Comparison of ENCODE assay signal across 1 cellular context in genomic region chrX:34406580-34406979, GRCh38.
TF ChIP-seq lines count a peak whose summit lies in the region.

No MANE protein-coding gene starts in this region.

TF ChIP-seq in HEK293, 187 proteins besides CTCF, POLR2A, EP300 and RAD21 (continued from another document and continues in another):
- TF ChIP-seq ELK4 (IDR thresholded peaks at IDR 0.05; ENCODE audit: borderline replicate concordance, low read depth, low read length): no peak
- 0 out of 2 replicates have a peak, but pooled peaks have one; percentile 54 for TF ChIP-seq ZNF140 (tag by site-specific recombination; IDR thresholded peaks at IDR 0.05)
- TF ChIP-seq PRDM6 (tag by site-specific recombination; IDR thresholded peaks at IDR 0.05): no peak
- no peak for TF ChIP-seq PATZ1 (tag by site-specific recombination; IDR thresholded peaks at IDR 0.05)
- no peak for TF ChIP-seq ZIC2 (tag by site-specific recombination; IDR thresholded peaks at IDR 0.05)
- no peak for TF ChIP-seq ZNF223 (tag by site-specific recombination; IDR thresholded peaks at IDR 0.05)
- TF ChIP-seq ZNF501 (tag by site-specific recombination; IDR thresholded peaks at IDR 0.05): no peak
- no peak for TF ChIP-seq SCRT1 (tag by site-specific recombination; IDR thresholded peaks at IDR 0.05; ENCODE audit: borderline replicate concordance)
- TF ChIP-seq ZBTB17 (tag by site-specific recombination; IDR thresholded peaks at IDR 0.05): no peak
- TF ChIP-seq TCF7L2 (IDR thresholded peaks at IDR 0.05; ENCODE audit: borderline replicate concordance, low read depth, low read length): no peak
- no peak for TF ChIP-seq PRDM10 (tag by site-specific recombination; IDR thresholded peaks at IDR 0.05)
- TF ChIP-seq ZNF175 (tag by site-specific recombination; IDR thresholded peaks at IDR 0.05): no peak
- peak; percentile 43; the same call in 1 of the 2 replicates for TF ChIP-seq ZBTB8A (tag by site-specific recombination; IDR thresholded peaks at IDR 0.05)
- peak; percentile 74 for TF ChIP-seq ZBTB11 (tag by site-specific recombination; conservative IDR thresholded peaks at IDR 0.05; ENCODE audit: low read depth)
- TF ChIP-seq ZBTB10 (tag by site-specific recombination; IDR thresholded peaks at IDR 0.05): no peak
- TF ChIP-seq ZFP3 (tag by site-specific recombination; IDR thresholded peaks at IDR 0.05; ENCODE audit: low read depth): no peak
- peak; percentile 59 for TF ChIP-seq ZNF623 (tag by site-specific recombination; IDR thresholded peaks at IDR 0.05)
- TF ChIP-seq ZNF555 (tag by site-specific recombination; conservative IDR thresholded peaks at IDR 0.05): peak; percentile 87
- peak; percentile 40; the same call in 1 of the 2 replicates for TF ChIP-seq ZNF560 (tag by site-specific recombination; IDR thresholded peaks at IDR 0.05; ENCODE audit: borderline replicate concordance)
- peak; percentile 77 for TF ChIP-seq ZNF518A (tag by site-specific recombination; conservative IDR thresholded peaks at IDR 0.05; ENCODE audit: low read depth)
- no peak for TF ChIP-seq ZNF404 (tag by site-specific recombination; IDR thresholded peaks at IDR 0.05)
- peak; percentile 24; the same call in 1 of the 2 replicates for TF ChIP-seq ZNF433 (tag by site-specific recombination; IDR thresholded peaks at IDR 0.05; ENCODE audit: low read depth)
- TF ChIP-seq, protein P1, sequence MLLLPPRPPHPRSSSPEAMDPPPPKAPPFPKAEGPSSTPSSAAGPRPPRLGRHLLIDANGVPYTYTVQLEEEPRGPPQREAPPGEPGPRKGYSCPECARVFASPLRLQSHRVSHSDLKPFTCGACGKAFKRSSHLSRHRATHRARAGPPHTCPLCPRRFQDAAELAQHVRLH (tag by site-specific recombination; IDR thresholded peaks at IDR 0.05): no peak
- no peak for TF ChIP-seq ZBTB21 (tag by site-specific recombination; IDR thresholded peaks at IDR 0.05)
- TF ChIP-seq ZNF830 (tag by site-specific recombination; IDR thresholded peaks at IDR 0.05; ENCODE audit: low read depth): no peak
- TF ChIP-seq ZEB2 (tag by site-specific recombination; IDR thresholded peaks at IDR 0.05): no peak
- TF ChIP-seq ZNF513 (tag by site-specific recombination; IDR thresholded peaks at IDR 0.05): no peak
- peak; percentile 29 for TF ChIP-seq ZNF529 (tag by site-specific recombination; IDR thresholded peaks at IDR 0.05; ENCODE audit: insufficient replicate concordance)
- TF ChIP-seq, protein P2, sequence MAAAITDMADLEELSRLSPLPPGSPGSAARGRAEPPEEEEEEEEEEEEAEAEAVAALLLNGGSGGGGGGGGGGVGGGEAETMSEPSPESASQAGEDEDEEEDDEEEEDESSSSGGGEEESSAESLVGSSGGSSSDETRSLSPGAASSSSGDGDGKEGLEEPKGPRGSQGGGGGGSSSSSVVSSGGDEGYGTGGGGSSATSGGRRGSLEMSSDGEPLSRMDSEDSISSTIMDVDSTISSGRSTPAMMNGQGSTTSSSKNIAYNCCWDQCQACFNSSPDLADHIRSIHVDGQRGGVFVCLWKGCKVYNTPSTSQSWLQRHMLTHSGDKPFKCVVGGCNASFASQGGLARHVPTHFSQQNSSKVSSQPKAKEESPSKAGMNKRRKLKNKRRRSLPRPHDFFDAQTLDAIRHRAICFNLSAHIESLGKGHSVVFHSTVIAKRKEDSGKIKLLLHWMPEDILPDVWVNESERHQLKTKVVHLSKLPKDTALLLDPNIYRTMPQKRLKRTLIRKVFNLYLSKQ (tag by site-specific recombination; IDR thresholded peaks at IDR 0.05; ENCODE audit: borderline replicate concordance): 0 out of 2 replicates have a peak, but pooled peaks have one; percentile 22
- TF ChIP-seq RBAK (tag by site-specific recombination; IDR thresholded peaks at IDR 0.05): no peak
